Comparison of ENCODE assay signal across 33 cellular contexts in the genomic region with DNA sequence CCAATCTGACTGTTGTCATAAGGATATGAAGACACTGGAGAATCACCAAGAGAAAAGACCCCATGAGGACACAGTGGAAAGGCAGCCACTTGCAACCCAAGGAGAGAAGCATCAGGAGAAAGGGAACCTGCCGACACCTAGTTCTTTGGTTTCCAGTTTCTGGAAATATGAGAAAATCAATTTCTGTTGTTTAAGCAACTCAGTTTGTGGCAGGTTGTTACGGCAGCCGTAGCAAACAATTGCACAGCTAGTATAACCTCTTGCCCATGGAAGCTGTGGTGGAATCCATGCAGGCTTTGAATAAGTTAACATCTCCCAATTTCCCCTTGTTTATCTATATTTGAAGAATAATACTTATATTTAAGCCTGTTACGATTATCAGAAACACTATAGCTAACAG.
"Had no signal": no experiment of that assay in that cellular context is flagged by ENCODE, and none has a peak within 500 bp of the region (broad histone marks: within the 10 kb centered on the region; RNA-seq: fewer than 3 reads in every experiment).

No MANE protein-coding gene starts in this region.

- H3K9me3 ChIP-seq: MG63, Peyer's patch, SJSA1 had no signal

- H3K4me1 ChIP-seq: Peyer's patch, SJSA1 had no signal

- H3K27ac ChIP-seq: Peyer's patch, SJSA1 had no signal

- H3K36me3 ChIP-seq: MG63, Peyer's patch, SJSA1 had no signal

- H3K4me3 ChIP-seq: MG63, Peyer's patch, SJSA1 had no signal

- ATAC-seq: PC-3 had no signal

- DNase-seq: Kasumi-1, MG63, NCI-H1048, NCI-H1092 treated with DMSO at 0.1 percent for 48 hours, NCI-H1105 treated with DMSO at 0.1 percent for 48 hours, NCI-H1417, NCI-H1436, NCI-H146, NCI-H1694, NCI-H187, NCI-H1930, NCI-H2029 treated with DMSO at 0.1 percent for 48 hours, NCI-H2081 treated with DMSO at 0.1 percent for 48 hours, NCI-H2107, NCI-H2171, NCI-H226, NCI-H446 treated with DMSO at 0.1 percent for 48 hours, NCI-H510A, NCI-H524, NCI-H526, NCI-H69, NCI-H748 treated with DMSO at 0.1 percent for 48 hours, NCI-H82, OCI-M1, PC-3, Peyer's patch, Right ventricle myocardium superior, RPMI8226, SHP77 treated with DMSO at 0.1 percent for 48 hours, SK-N-SH, SW 1271, T-helper 1 cell had no signal

- H3K9ac ChIP-seq: SK-N-SH had no signal

- H3K27me3 ChIP-seq: MG63, Peyer's patch, SJSA1 had no signal

- H3K4me2 ChIP-seq: SK-N-SH had no signal
